Comparison of ENCODE assay signal across 30 cellular contexts in the genomic region with DNA sequence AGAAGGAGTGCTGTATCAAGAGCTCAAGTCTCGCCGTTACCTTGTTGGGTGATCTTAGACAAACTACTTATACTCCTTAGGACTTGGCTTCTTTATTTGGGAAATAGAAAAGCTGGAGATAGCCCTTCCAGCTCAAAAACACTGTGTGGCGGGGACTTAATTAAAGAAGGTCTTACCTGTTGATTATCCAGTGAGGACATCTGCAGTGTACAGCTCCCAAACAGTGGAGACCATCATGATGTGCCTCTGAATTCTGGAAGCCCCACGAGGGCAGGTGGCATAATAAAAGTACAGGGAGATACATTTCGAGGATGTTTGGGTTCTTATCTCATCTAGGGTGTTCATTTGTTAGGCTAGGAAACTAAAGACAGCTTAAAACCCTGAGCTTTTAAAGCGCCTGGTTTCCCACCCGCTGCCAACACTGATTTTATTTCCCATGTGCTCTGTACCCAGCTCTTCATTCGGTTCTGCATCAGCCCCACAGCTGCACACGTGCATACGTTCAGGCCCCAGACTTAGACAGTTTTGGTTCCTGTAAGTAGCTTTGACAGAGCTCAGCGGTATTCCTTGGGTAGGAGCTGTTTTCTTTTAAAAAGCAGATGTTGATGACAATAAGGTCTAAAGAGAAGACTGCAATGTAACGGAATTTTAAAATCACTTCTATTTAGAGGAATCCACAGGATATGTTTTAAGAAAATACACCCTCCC.
"Had no signal": no experiment of that assay in that cellular context is flagged by ENCODE, and none has a peak within 500 bp of the region (broad histone marks: within the 10 kb centered on the region; RNA-seq: fewer than 3 reads in every experiment).

No MANE protein-coding gene starts in this region.

- DNase-seq: activated CD4-positive, alpha-beta memory T cell treated with anti-CD3 and anti-CD28 coated beads, Interleukin-2, amount 10 ng/mL, durations not matched to agents 7 days and 5 days; activated CD4-positive, alpha-beta T cell treated with anti-CD3 and anti-CD28 coated beads for 1 hour; activated CD4-positive, alpha-beta T cell treated with anti-CD3 and anti-CD28 coated beads for 4 hours; activated CD4-positive, alpha-beta T cell treated with anti-CD3 and anti-CD28 coated beads, Interleukin-2, amount 10 ng/mL, durations not matched to agents 7 days and 5 days; activated CD4-positive, alpha-beta T cell treated with anti-CD3 and anti-CD28 coated beads, Interleukin-2, amount 50 U/mL, for 4 hours; activated CD8-positive, alpha-beta memory T cell treated with anti-CD3 and anti-CD28 coated beads, Interleukin-2, amount 50 U/mL, for 48 hours; activated gamma-delta T cell treated with Interleukin-2 at 50 U/mL for 16 hours; activated naive CD4-positive, alpha-beta T cell treated with anti-CD3 and anti-CD28 coated beads, Interleukin-2, amount 50 U/mL, for 16 hours; activated naive CD4-positive, alpha-beta T cell treated with Interleukin-2 at 50 U/mL for 16 hours; activated T-cell treated with anti-CD3 and anti-CD28 coated beads for 4 hours; activated T-cell treated with anti-CD3 and anti-CD28 coated beads, Interleukin-2, amount 50 U/mL, for 24 hours; activated T-cell treated with anti-CD3 and anti-CD28 coated beads, Interleukin-2, amount 50 U/mL, for 72 hours; amniotic stem cell; anterior cingulate cortex; brain microvascular endothelial cell; dorsolateral prefrontal cortex; effector memory CD4-positive, alpha-beta T cell; endodermal cell; foreskin melanocyte; head of caudate nucleus; hippocampal formation; T-helper 2 cell had no signal

- H3K4me1 Mint-ChIP-seq: activated CD4-positive, alpha-beta memory T cell treated with anti-CD3 and anti-CD28 coated beads, Interleukin-2, amount 10 ng/mL, durations not matched to agents 7 days and 5 days; activated CD4-positive, alpha-beta T cell treated with anti-CD3 and anti-CD28 coated beads, Interleukin-2, amount 10 ng/mL, durations not matched to agents 7 days and 5 days; central memory CD8-positive, alpha-beta T cell; endodermal cell; WTC11 had no signal

- H3K4me1 ChIP-seq: gastroesophageal sphincter had no signal

- ATAC-seq: activated T-cell treated with anti-CD3 and anti-CD28 coated beads, Interleukin-2, amount 50 U/mL, for 72 hours; esophagus mucosa; gastroesophageal sphincter; WTC11 had no signal

- H3K9me3 ChIP-seq: gastroesophageal sphincter had no signal

- H3K4me3 Mint-ChIP-seq: activated CD4-positive, alpha-beta memory T cell treated with anti-CD3 and anti-CD28 coated beads, Interleukin-2, amount 10 ng/mL, durations not matched to agents 7 days and 5 days; activated CD4-positive, alpha-beta T cell treated with anti-CD3 and anti-CD28 coated beads, Interleukin-2, amount 10 ng/mL, durations not matched to agents 7 days and 5 days; activated naive CD8-positive, alpha-beta T cell; activated T-cell treated with anti-CD3 and anti-CD28 coated beads, Interleukin-2, amount 50 U/mL, for 24 hours; activated T-cell treated with anti-CD3 and anti-CD28 coated beads, Interleukin-2, amount 50 U/mL, for 72 hours; central memory CD8-positive, alpha-beta T cell; dendritic cell treated with granulocyte-macrophage colony-stimulating factor and Interleukin-4, amounts not matched to agents 40 ng/mL and 50 ng/mL, for 4 days; endodermal cell; WTC11 had no signal

- H3K27me3 ChIP-seq: brain microvascular endothelial cell had no signal

- H3K4me3 ChIP-seq: coronary artery, dorsolateral prefrontal cortex, gastroesophageal sphincter had no signal

- H3K9me3 Mint-ChIP-seq: activated CD4-positive, alpha-beta memory T cell treated with anti-CD3 and anti-CD28 coated beads, Interleukin-2, amount 10 ng/mL, durations not matched to agents 7 days and 5 days; activated CD4-positive, alpha-beta T cell treated with anti-CD3 and anti-CD28 coated beads, Interleukin-2, amount 10 ng/mL, durations not matched to agents 7 days and 5 days; activated T-cell treated with anti-CD3 and anti-CD28 coated beads, Interleukin-2, amount 50 U/mL, for 72 hours; central memory CD8-positive, alpha-beta T cell; dendritic cell treated with granulocyte-macrophage colony-stimulating factor and Interleukin-4, amounts not matched to agents 40 ng/mL and 50 ng/mL, for 4 days had no signal

- H3K27ac ChIP-seq: brain microvascular endothelial cell, coronary artery, dorsolateral prefrontal cortex, gastroesophageal sphincter, VCaP had no signal

- H3K36me3 ChIP-seq: brain microvascular endothelial cell, gastroesophageal sphincter had no signal

- H3K27ac Mint-ChIP-seq: activated CD4-positive, alpha-beta memory T cell treated with anti-CD3 and anti-CD28 coated beads, Interleukin-2, amount 10 ng/mL, durations not matched to agents 7 days and 5 days; activated CD4-positive, alpha-beta T cell treated with anti-CD3 and anti-CD28 coated beads, Interleukin-2, amount 10 ng/mL, durations not matched to agents 7 days and 5 days; activated naive CD8-positive, alpha-beta T cell; activated T-cell treated with anti-CD3 and anti-CD28 coated beads, Interleukin-2, amount 50 U/mL, for 24 hours; activated T-cell treated with anti-CD3 and anti-CD28 coated beads, Interleukin-2, amount 50 U/mL, for 72 hours; dendritic cell treated with granulocyte-macrophage colony-stimulating factor and Interleukin-4, amounts not matched to agents 40 ng/mL and 50 ng/mL, for 4 days; endodermal cell; WTC11 had no signal

- H3K36me3 Mint-ChIP-seq: activated naive CD8-positive, alpha-beta T cell; WTC11 had no signal
